Comparison of ENCODE assay signal across 1 cellular context in the genomic region with DNA sequence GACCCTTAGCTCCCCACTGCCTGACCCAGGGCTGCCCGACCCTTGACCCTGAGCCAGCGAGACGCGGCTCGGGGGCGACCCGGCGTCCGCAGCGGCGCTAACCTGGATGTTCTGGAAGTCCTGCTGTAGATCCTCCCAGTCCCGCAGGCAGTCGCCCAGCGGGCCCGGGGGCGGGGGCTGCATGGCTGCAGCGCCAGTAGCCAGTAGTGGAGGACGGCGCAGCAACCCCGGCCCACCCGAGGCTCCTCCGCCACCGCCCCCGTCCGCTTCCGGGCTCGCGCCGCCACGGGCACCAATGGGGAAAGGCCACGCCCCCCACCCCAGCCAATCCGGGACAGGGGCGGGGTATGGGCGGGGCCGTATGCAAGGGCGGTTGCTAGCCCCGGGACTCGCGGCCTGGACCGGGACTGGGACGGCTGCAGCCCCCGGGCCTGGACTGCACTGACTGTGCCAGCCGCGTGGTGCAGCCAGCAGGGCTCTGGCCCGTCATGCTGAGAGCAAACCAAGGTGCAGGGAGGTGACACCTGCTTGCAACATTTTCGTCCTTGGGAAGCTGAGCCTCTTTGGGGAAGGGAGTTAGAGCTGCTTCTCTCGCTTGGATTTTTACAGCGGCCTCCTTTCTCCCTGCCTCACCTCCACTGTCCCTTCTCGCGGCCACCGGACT.
A peak's percentile ranks its signal among the peaks of the same experiment; 100 is the strongest.
TF ChIP-seq lines count a peak whose summit lies in the region.

TMEM120A (minus strand) TSS at position 208 of the 664 bp plus-strand sequence; CDS start at position 183, 25 bp downstream.

TF ChIP-seq in HEK293, 187 proteins besides CTCF, POLR2A, EP300 and RAD21 (continued from another document):
- TF ChIP-seq ZBTB44 (tag by site-specific recombination; IDR thresholded peaks at IDR 0.05) (0 out of 2 replicates have a peak, but pooled peaks have one; percentile 44), SALL2 (tag by site-specific recombination; IDR thresholded peaks at IDR 0.05; ENCODE audit: borderline replicate concordance) (no peak), HOXC10 (CRISPR knock-in tag; IDR thresholded peaks at IDR 0.05) (no peak), RBAK (tag by site-specific recombination; IDR thresholded peaks at IDR 0.05) (no peak), ZNF19 (tag by site-specific recombination; IDR thresholded peaks at IDR 0.05; ENCODE audit: low read depth) (no peak), ZNF530 (tag by site-specific recombination; IDR thresholded peaks at IDR 0.05; ENCODE audit: low read depth) (no peak), ZNF146 (tag by site-specific recombination; IDR thresholded peaks at IDR 0.05) (no peak), ZNF654 (tag by site-specific recombination; IDR thresholded peaks at IDR 0.05; ENCODE audit: low read depth) (no peak)
- TF ChIP-seq, protein P1, sequence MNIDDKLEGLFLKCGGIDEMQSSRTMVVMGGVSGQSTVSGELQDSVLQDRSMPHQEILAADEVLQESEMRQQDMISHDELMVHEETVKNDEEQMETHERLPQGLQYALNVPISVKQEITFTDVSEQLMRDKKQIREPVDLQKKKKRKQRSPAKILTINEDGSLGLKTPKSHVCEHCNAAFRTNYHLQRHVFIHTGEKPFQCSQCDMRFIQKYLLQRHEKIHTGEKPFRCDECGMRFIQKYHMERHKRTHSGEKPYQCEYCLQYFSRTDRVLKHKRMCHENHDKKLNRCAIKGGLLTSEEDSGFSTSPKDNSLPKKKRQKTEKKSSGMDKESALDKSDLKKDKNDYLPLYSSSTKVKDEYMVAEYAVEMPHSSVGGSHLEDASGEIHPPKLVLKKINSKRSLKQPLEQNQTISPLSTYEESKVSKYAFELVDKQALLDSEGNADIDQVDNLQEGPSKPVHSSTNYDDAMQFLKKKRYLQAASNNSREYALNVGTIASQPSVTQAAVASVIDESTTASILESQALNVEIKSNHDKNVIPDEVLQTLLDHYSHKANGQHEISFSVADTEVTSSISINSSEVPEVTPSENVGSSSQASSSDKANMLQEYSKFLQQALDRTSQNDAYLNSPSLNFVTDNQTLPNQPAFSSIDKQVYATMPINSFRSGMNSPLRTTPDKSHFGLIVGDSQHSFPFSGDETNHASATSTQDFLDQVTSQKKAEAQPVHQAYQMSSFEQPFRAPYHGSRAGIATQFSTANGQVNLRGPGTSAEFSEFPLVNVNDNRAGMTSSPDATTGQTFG (tag by site-specific recombination; IDR thresholded peaks at IDR 0.05; ENCODE audit: borderline replicate concordance), result no peak
